Comparison of ENCODE assay signal across 9 cellular contexts in genomic region chr1:204407314-204407971, GRCh38. TPM values are rescaled to one million over a fixed set of nuclear protein-coding genes. Genes with fewer than 3 reads are reported as not detected.
DNase-seq lines count a peak whose midpoint lies in the region; ATAC-seq, FAIRE-seq and TF ChIP-seq lines count a peak whose summit lies in the region.
"Had no signal": no experiment of that assay in that cellular context is flagged by ENCODE, and none has a peak within 500 bp of the region (broad histone marks: within the 10 kb centered on the region; RNA-seq: fewer than 3 reads in every experiment).

No MANE protein-coding gene starts in this region.

- H3K9ac ChIP-seq in GM12878 (ENCODE audit: control insufficient read depth, insufficient read depth, low read length), result peak overlapping the region; percentile 98

- ATAC-seq in heart left ventricle (no peak), Right ventricle myocardium inferior (no peak), GM12878 (no peak), memory B cell (ENCODE audit: low read depth) (no peak), upper lobe of right lung (no peak)

- H3K4me1 ChIP-seq in heart left ventricle, result peaks cover 0 to 46% (median 25%) of the 10 kb centered on the region in 12 donors
- no peaks in the 10 kb centered on the region for H3K4me1 ChIP-seq in GM12878 (ENCODE audit: control insufficient read depth, insufficient read depth, low read length)
- H3K4me1 ChIP-seq in upper lobe of right lung, result peaks cover 24% of the 10 kb centered on the region

- H3K9me3 ChIP-seq in heart left ventricle (no peaks in the 10 kb centered on the region), GM12878 (replicated peaks; ENCODE audit: control insufficient read depth, insufficient read depth, low read length) (no peaks in the 10 kb centered on the region), upper lobe of right lung (no peaks in the 10 kb centered on the region)

- H3K36me3 Mint-ChIP-seq in memory B cell, result peaks cover 10% of the 10 kb centered on the region

- H3K27me3 ChIP-seq in heart left ventricle (no peaks in the 10 kb centered on the region), GM12878 (replicated peaks in 1 of 2; ENCODE audit: control insufficient read depth in 2 of 2, insufficient read depth in 2 of 2, low read length in 1 of 2) (no peaks in the 10 kb centered on the region), upper lobe of right lung (no peaks in the 10 kb centered on the region)

- no peaks in the 10 kb centered on the region for H3K27me3 Mint-ChIP-seq in memory B cell

- H3K36me3 ChIP-seq in heart left ventricle (peaks cover 0 to 52% (median 40%) of the 10 kb centered on the region in 9 donors), GM12878 (ENCODE audit: control insufficient read depth in 2 of 2, insufficient read depth in 2 of 2, low read length in 1 of 2) (peaks cover 0 to 19% of the 10 kb centered on the region in 2 experiments; a peak in 3 of 4 replicates), upper lobe of right lung (peaks cover 49% of the 10 kb centered on the region)

- POLR2A ChIA-PET in GM12878 (lab: Charles Lee), result interaction anchor here (0.6 to 1.7 kb wide), 4 partner anchors 9 to 107 kb away, joined by 6 to 9 read pairs (median 7); no protein-coding TSS in a partner anchor

- H3K27ac ChIP-seq in heart left ventricle (peak overlapping the region in 4 of 12 donors; percentile 17 to 100 (median 99)), GM12878 (ENCODE audit: control insufficient read depth, insufficient read depth) (no peak overlapping the region), upper lobe of right lung (peak overlapping the region; percentile 9)

- H2AFZ ChIP-seq in GM12878 (ENCODE audit: control insufficient read depth, low read depth, low read length), result no peak overlapping the region

- TF ChIP-seq POLR2A in heart left ventricle (IDR thresholded peaks at IDR 0.05), result no peak
- TF ChIP-seq POLR2A in GM12878 (IDR thresholded peaks at IDR 0.05; ENCODE audit: low read depth, low read length), result no peak

- SMC1A ChIA-PET in GM12878 (lab: Charles Lee; ENCODE audit: uncharacterized antibody, unreplicated experiment), result interaction anchor here (0.7 to 2.6 kb wide), 8 partner anchors 9 to 243 kb away, joined by 3 to 16 read pairs (median 7); no protein-coding TSS in a partner anchor

- in situ Hi-C loops in GM12878 (cut with MboI), result no loop called here

- TF ChIP-seq CTCF in heart left ventricle (IDR thresholded peaks at IDR 0.05), result no peak
- TF ChIP-seq CTCF in GM12878 (IDR thresholded peaks at IDR 0.05 in 2 of 3, conservative IDR thresholded peaks at IDR 0.05 in 1 of 3; ENCODE audit: control insufficient read depth in 2 of 3, extremely low read depth in 1 of 3, insufficient read depth in 1 of 3, low read depth in 3 of 3, low read length in 3 of 3), result no peak
- TF ChIP-seq CTCF in upper lobe of right lung (IDR thresholded peaks at IDR 0.05), result no peak
- no peak for TF ChIP-seq CTCF in GM20000 (IDR thresholded peaks at IDR 0.05; ENCODE audit: extremely low read depth, missing control alignments)

- peaks cover 86% of the 10 kb centered on the region for H3K79me2 ChIP-seq in GM12878 (ENCODE audit: control insufficient read depth, insufficient read depth, low read length)

- no peaks in the 10 kb centered on the region for H3K9me3 Mint-ChIP-seq in memory B cell

- BruUV-seq in GM12878 (replicated peaks; lab: Mats Ljungman, UMichigan), result no TSS peak

- RAD21 ChIA-PET in GM12878 (lab: Charles Lee; ENCODE audit: unreplicated experiment), result interaction anchor here (0.6 to 2.2 kb wide), 9 partner anchors 9 to 561 kb away, joined by 3 to 13 read pairs (median 7); no protein-coding TSS in a partner anchor

- TF ChIP-seq EP300 in GM12878 (IDR thresholded peaks at IDR 0.05; ENCODE audit: borderline replicate concordance in 1 of 2, control insufficient read depth in 1 of 2, low read depth in 2 of 2, low read length in 2 of 2), result no peak

- H3K27ac Mint-ChIP-seq in memory B cell, result peak overlapping the region; percentile 82

- intact Hi-C loops in heart left ventricle (cut with DNase I) (loop anchor here in 2 of 10 donors (10.0 kb wide), 2 partner anchors 543 to 553 kb away; partner anchors contain the start of gene SNRPE (in 1 of the 2)), Right ventricle myocardium inferior (cut with DNase I) (no loop called here), GM12878 (cut with micrococcal nuclease; ENCODE audit: unreplicated experiment) (no loop called here), upper lobe of right lung (cut with DNase I) (no loop called here)

- WGBS in heart left ventricle, 4 donors, result 0 to 3% (median 1%) methylated on average over 3 of the region's 3 CpGs
- WGBS in GM12878 (ENCODE audit: insufficient coverage, insufficient replicate concordance, low lambda C conversion rate, missing lambda C conversion rate), result 1% methylated on average over 3 of the region's 3 CpGs

- CTCF ChIA-PET in GM12878 (lab: Yijun Ruan, JAX), result interaction anchor here (0.8 to 4.7 kb wide), 12 partner anchors 9 to 244 kb away, joined by 3 to 73 read pairs (median 5); partner anchors contain the start of gene PLEKHA6

- peak overlapping the region; percentile 69 to 98 (median 92) for H3K4me3 ChIP-seq in heart left ventricle
- H3K4me3 ChIP-seq in GM12878, result peak overlapping the region; percentile 87
- H3K4me3 ChIP-seq in upper lobe of right lung, result peak overlapping the region; percentile 90

- no peak for TF ChIP-seq RAD21 in GM12878 (IDR thresholded peaks at IDR 0.05; ENCODE audit: insufficient read depth, low read depth, low read length)

- no peak for FAIRE-seq in GM12878 (lab: Jason Lieb, UNC)
- FAIRE-seq: colon had no signal

- H4K20me1 ChIP-seq in GM12878 (ENCODE audit: control insufficient read depth, insufficient read depth), result peaks cover 13% of the 10 kb centered on the region

- H3K4me2 ChIP-seq in GM12878 (ENCODE audit: control insufficient read depth, insufficient read depth), result peak overlapping the region; percentile 92

- DNase-seq in heart left ventricle (no peak), Right ventricle myocardium inferior (ENCODE audit: missing footprints) (no peak), GM12878 (ENCODE audit: low read depth, low spot score) (no peak), memory B cell (ENCODE audit: low spot score in 2 of 2) (no peak), upper lobe of right lung (no peak), RPMI8226 (no peak), GM20000 (ENCODE audit: low spot score) (no peak), NCI-H2107 treated with DMSO at 0.1 percent for 48 hours (lab: John Stamatoyannopoulos, UW; ENCODE audit: unreplicated experiment) (no peak)

- peak overlapping the region; percentile 99 for H3K4me3 Mint-ChIP-seq in memory B cell

- H3K4me1 Mint-ChIP-seq in memory B cell, result peaks cover 15% of the 10 kb centered on the region

TF ChIP-seq in GM12878, 131 proteins besides CTCF, POLR2A, EP300 and RAD21 (continues in another document):
- no peak for TF ChIP-seq SMC3 (IDR thresholded peaks at IDR 0.05; ENCODE audit: borderline replicate concordance, low read length)

RNA-seq across cellular contexts. Expression of gene PPP1R15B, which starts 4.2 kb away (rescaled TPM):
- total RNA-seq in heart left ventricle, result 10 to 100 TPM; 15.8 to 29.8 (median 25.9) TPM
- polyA plus RNA-seq in heart left ventricle, result 10 to 100 TPM in 1 of 2 donors, 1 to 10 TPM in 1; 8.1 to 27.9 TPM
- total RNA-seq in Right ventricle myocardium inferior, result 21.0 TPM
- total RNA-seq in GM12878 (2013; cell fraction: nucleolus; rRNA removed), result 43.0 and 45.9 TPM in 2 replicates
- total RNA-seq in GM12878 (2014; rRNA removed), result 34.8 TPM in 2 replicates
- total RNA-seq in GM12878 (2014; rRNA removed; fragmentation: Illumina TruSeq; extraction: Trizol), result 32.7 and 32.9 TPM in 2 replicates
- 37.7 and 38.1 TPM in 2 replicates for total RNA-seq in GM12878 (2021)
- polyA plus RNA-seq in GM12878 (2011; ENCODE audit: low read depth), result 12.4 TPM
- 27.2 and 32.6 TPM in 2 replicates for polyA plus RNA-seq in GM12878 (2011; rRNA removed)
- 20.5 and 25.0 TPM in 2 replicates for polyA plus RNA-seq in GM12878 (2011; cell fraction: cytosol; rRNA removed)
- polyA plus RNA-seq in GM12878 (2011; cell fraction: nucleus; rRNA removed), result 22.0 and 22.6 TPM in 2 replicates
- polyA plus RNA-seq in GM12878 (2012), result 19.5 and 22.5 TPM in 2 replicates
- 33.4 and 38.5 TPM in 2 replicates for polyA plus RNA-seq in GM12878 (2014; fragmentation: Illumina TruSeq; extraction: Trizol)
- polyA plus RNA-seq in GM12878 (2014; fragmentation: Nextera tagmentation; extraction: Ambion mirVana), result 10 to 100 TPM; 13.9 to 17.1 TPM
- 24.8 and 25.8 TPM in 2 replicates for polyA plus RNA-seq in GM12878 (2014; rRNA removed)
- polyA plus RNA-seq in GM12878 (2016; fragmentation: Nextera tagmentation; extraction: Ambion mirVana), result 10 to 100 TPM; 13.9 to 15.4 TPM
- 38.9 and 45.2 TPM in 2 replicates for polyA minus RNA-seq in GM12878 (2011; rRNA and poly(A)+ RNA removed)
- 21.4 and 24.6 TPM in 2 replicates for polyA minus RNA-seq in GM12878 (2011; cell fraction: cytosol; rRNA and poly(A)+ RNA removed)
- polyA minus RNA-seq in GM12878 (2011; cell fraction: nucleus; rRNA and poly(A)+ RNA removed), result 45.8 and 65.4 TPM in 2 replicates
- total RNA-seq in upper lobe of right lung, result 47.7 TPM

RNA-seq across cellular contexts. Expression of gene PLEKHA6, which starts 47.7 kb away (rescaled TPM):
- total RNA-seq in heart left ventricle (10 to 100 TPM in 7 of 9 donors, 1 to 10 TPM in 2; 9.1 to 33.2 (median 20.1) TPM), Right ventricle myocardium inferior (18.7 TPM), GM12878 (2014; rRNA removed) (0.05 and 0.11 TPM in 2 replicates), GM12878 (2014; rRNA removed; fragmentation: Illumina TruSeq; extraction: Trizol) (0.05 and 0.27 TPM in 2 replicates), GM12878 (2021) (0.21 and 0.69 TPM in 2 replicates), upper lobe of right lung (7.1 TPM)
- polyA plus RNA-seq in heart left ventricle (10 to 100 TPM in 1 of 2 donors, 1 to 10 TPM in 1; 5.2 to 12.8 TPM), GM12878 (2011; rRNA removed) (0.33 and 0.81 TPM in 2 replicates), GM12878 (2014; fragmentation: Illumina TruSeq; extraction: Trizol) (0.04 and 0.06 TPM in 2 replicates), GM12878 (2014; fragmentation: Nextera tagmentation; extraction: Ambion mirVana) (not detected), GM12878 (2014; rRNA removed) (0.04 and 0.14 TPM in 2 replicates), GM12878 (2016; fragmentation: Nextera tagmentation; extraction: Ambion mirVana) (not detected)
- 1.4 and 1.6 TPM in 2 replicates for total RNA-seq in GM12878 (2013; cell fraction: nucleolus; rRNA removed)
- polyA plus RNA-seq in GM12878 (2011; ENCODE audit: low read depth), result 0.04 TPM
- polyA plus RNA-seq in GM12878 (2011; cell fraction: cytosol; rRNA removed), result 0.47 and 1.3 TPM in 2 replicates
- polyA plus RNA-seq in GM12878 (2011; cell fraction: nucleus; rRNA removed), result 3.2 and 4.6 TPM in 2 replicates
- polyA plus RNA-seq in GM12878 (2012), result 0.04 and 0.36 TPM in 2 replicates
- 0.51 and 1.3 TPM in 2 replicates for polyA minus RNA-seq in GM12878 (2011; rRNA and poly(A)+ RNA removed)
- polyA minus RNA-seq in GM12878 (2011; cell fraction: cytosol; rRNA and poly(A)+ RNA removed), result 0.67 and 2.7 TPM in 2 replicates
- polyA minus RNA-seq in GM12878 (2011; cell fraction: nucleus; rRNA and poly(A)+ RNA removed), result 1.2 and 4.6 TPM in 2 replicates
